In the genomic region with DNA sequence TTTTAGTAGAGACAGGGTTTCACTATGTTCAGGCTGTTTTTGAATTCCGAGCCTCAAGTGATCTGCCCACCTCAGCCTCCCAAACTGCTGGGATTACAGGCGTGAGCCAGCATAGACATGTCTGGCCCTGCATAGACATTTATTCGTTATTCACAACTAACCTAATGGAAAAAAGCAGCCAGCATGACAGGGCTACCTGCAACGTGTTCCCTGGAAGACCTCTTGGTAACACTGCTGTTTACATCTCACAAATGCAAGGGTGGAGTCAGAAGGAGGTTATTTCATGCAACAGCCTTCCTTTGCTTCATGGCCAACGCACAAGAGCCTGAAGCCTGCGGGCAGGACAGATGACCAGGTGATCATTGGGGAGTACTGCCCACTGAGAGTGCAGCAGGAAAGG, we compare ENCODE assay signal across 15 cellular contexts. TPM values are rescaled to one million over a fixed set of nuclear protein-coding genes. Genes with fewer than 3 reads are reported as not detected.
A peak's percentile ranks its signal among the peaks of the same experiment; 100 is the strongest.
DNase-seq lines count a peak whose midpoint lies in the region; TF ChIP-seq lines count a peak whose summit lies in the region.
"Had no signal": no experiment of that assay in that cellular context is flagged by ENCODE, and none has a peak within 500 bp of the region (broad histone marks: within the 10 kb centered on the region; RNA-seq: fewer than 3 reads in every experiment).

No MANE protein-coding gene starts in this region.

- H3K9me3 ChIP-seq in breast epithelium (no peaks in the 10 kb centered on the region), hepatocyte (ENCODE audit: low read depth) (no peaks in the 10 kb centered on the region), uterus (no peaks in the 10 kb centered on the region)
- H3K9me3 ChIP-seq: BE2C, HAP-1 had no signal

- POLR2A ChIA-PET in MCF 10A (lab: Yijun Ruan, JAX): interaction anchor here (0.7 kb wide), 1 partner anchor 721 kb away, joined by 3 read pairs; no protein-coding TSS in a partner anchor
- POLR2A ChIA-PET in activated CD4-positive, alpha-beta T cell treated with anti-CD3 and anti-CD28 coated beads, Interleukin-2, amount 10 ng/mL, durations not matched to agents 7 days and 5 days (lab: Charles Lee): no interaction called here

- H3K27ac Mint-ChIP-seq in MCF 10A (ENCODE audit: low read depth, unreplicated experiment): peak overlapping the region; percentile 12
- H3K27ac Mint-ChIP-seq in activated CD4-positive, alpha-beta T cell treated with anti-CD3 and anti-CD28 coated beads, Interleukin-2, amount 10 ng/mL, durations not matched to agents 7 days and 5 days: no peak overlapping the region
- H3K27ac Mint-ChIP-seq: CD4-positive, CD25-positive, alpha-beta regulatory T cell; CD8-positive, alpha-beta memory T cell had no signal

- DNase-seq in MCF 10A (ENCODE audit: unreplicated experiment): no peak
- no peak for DNase-seq in breast epithelium (ENCODE audit: low spot score in 2 of 2)
- peak; percentile 85 for DNase-seq in epithelial cell of esophagus (ENCODE audit: low read depth)
- DNase-seq in hepatocyte (ENCODE audit: low spot score): no peak
- DNase-seq in A172 (ENCODE audit: low spot score): no peak
- DNase-seq in uterus: no peak
- DNase-seq in activated CD4-positive, alpha-beta T cell treated with anti-CD3 and anti-CD28 coated beads, Interleukin-2, amount 10 ng/mL, durations not matched to agents 7 days and 5 days: no peak
- DNase-seq: ACHN; BE2C; C1 segment of cervical spinal cord; Caco-2; CD4-positive, CD25-positive, alpha-beta regulatory T cell; CD8-positive, alpha-beta memory T cell; GM23248 had no signal

- TF ChIP-seq POLR2A in breast epithelium (IDR thresholded peaks at IDR 0.05) (no peak), uterus (IDR thresholded peaks at IDR 0.05) (no peak)

- H4K20me1 ChIP-seq in hepatocyte (ENCODE audit: insufficient read depth, poor library complexity, severe bottlenecking): no peaks in the 10 kb centered on the region

- peaks cover 83% of the 10 kb centered on the region for H3K79me2 ChIP-seq in hepatocyte

- no peaks in the 10 kb centered on the region for H3K4me1 ChIP-seq in breast epithelium
- H3K4me1 ChIP-seq in hepatocyte (ENCODE audit: insufficient read depth): peaks cover 9% of the 10 kb centered on the region
- no peaks in the 10 kb centered on the region for H3K4me1 ChIP-seq in uterus
- H3K4me1 ChIP-seq: BE2C, Caco-2, HAP-1 had no signal

- H3K4me1 Mint-ChIP-seq in MCF 10A (ENCODE audit: insufficient read depth, unreplicated experiment): peaks cover 12% of the 10 kb centered on the region
- peaks cover 49% of the 10 kb centered on the region for H3K4me1 Mint-ChIP-seq in activated CD4-positive, alpha-beta T cell treated with anti-CD3 and anti-CD28 coated beads, Interleukin-2, amount 10 ng/mL, durations not matched to agents 7 days and 5 days

- intact Hi-C loops in MCF 10A (cut with micrococcal nuclease) (no loop called here), breast epithelium (cut with DNase I; ENCODE audit: low total_unique reads) (no loop called here), uterus (cut with DNase I; ENCODE audit: low total_unique reads) (no loop called here)

- no peaks in the 10 kb centered on the region for H3K27me3 Mint-ChIP-seq in MCF 10A (ENCODE audit: insufficient read depth, unreplicated experiment)
- peaks cover 10% of the 10 kb centered on the region for H3K27me3 Mint-ChIP-seq in activated CD4-positive, alpha-beta T cell treated with anti-CD3 and anti-CD28 coated beads, Interleukin-2, amount 10 ng/mL, durations not matched to agents 7 days and 5 days

- no peaks in the 10 kb centered on the region for H3K27me3 ChIP-seq in breast epithelium
- H3K27me3 ChIP-seq in hepatocyte: no peaks in the 10 kb centered on the region
- no peaks in the 10 kb centered on the region for H3K27me3 ChIP-seq in uterus

- H3K4me3 Mint-ChIP-seq in MCF 10A (ENCODE audit: unreplicated experiment): no peak overlapping the region
- no peak overlapping the region for H3K4me3 Mint-ChIP-seq in activated CD4-positive, alpha-beta T cell treated with anti-CD3 and anti-CD28 coated beads, Interleukin-2, amount 10 ng/mL, durations not matched to agents 7 days and 5 days
- H3K4me3 Mint-ChIP-seq: CD4-positive, CD25-positive, alpha-beta regulatory T cell; CD8-positive, alpha-beta memory T cell had no signal

- no TSS peak for BruUV-seq in MCF 10A (replicated peaks; lab: Mats Ljungman, UMichigan)

- H3K27ac ChIP-seq in breast epithelium: no peak overlapping the region
- peak overlapping the region; percentile 71 for H3K27ac ChIP-seq in hepatocyte
- no peak overlapping the region for H3K27ac ChIP-seq in uterus
- H3K27ac ChIP-seq: GM23248 had no signal

- H3K36me3 Mint-ChIP-seq in MCF 10A (ENCODE audit: insufficient read depth, unreplicated experiment): no peaks in the 10 kb centered on the region
- H3K36me3 Mint-ChIP-seq in activated CD4-positive, alpha-beta T cell treated with anti-CD3 and anti-CD28 coated beads, Interleukin-2, amount 10 ng/mL, durations not matched to agents 7 days and 5 days (ENCODE audit: low read depth): peaks cover 19% of the 10 kb centered on the region
- H3K36me3 Mint-ChIP-seq: CD4-positive, CD25-positive, alpha-beta regulatory T cell had no signal

- 90% methylated on average over 6 of the region's 6 CpGs for whole genome bisulfite sequencing in hepatocyte (ENCODE audit: low lambda C conversion rate, missing lambda C conversion rate)

- H3K36me3 ChIP-seq in breast epithelium (no peaks in the 10 kb centered on the region), hepatocyte (replicated peaks; ENCODE audit: insufficient read depth, low read depth) (no peaks in the 10 kb centered on the region), uterus (no peaks in the 10 kb centered on the region)
- H3K36me3 ChIP-seq: BE2C, HAP-1 had no signal

- no peak overlapping the region for H3K4me3 ChIP-seq in breast epithelium
- H3K4me3 ChIP-seq in epithelial cell of esophagus (ENCODE audit: low read length): no peak overlapping the region
- no peak overlapping the region for H3K4me3 ChIP-seq in hepatocyte
- H3K4me3 ChIP-seq in uterus: no peak overlapping the region
- H3K4me3 ChIP-seq: GM23248, HAP-1 had no signal

- no peak overlapping the region for H2AFZ ChIP-seq in hepatocyte
- H2AFZ ChIP-seq: GM23248 had no signal

- CTCF ChIA-PET in MCF 10A (lab: Yijun Ruan, JAX): no interaction called here
- CTCF ChIA-PET in activated CD4-positive, alpha-beta T cell treated with anti-CD3 and anti-CD28 coated beads, Interleukin-2, amount 10 ng/mL, durations not matched to agents 7 days and 5 days (lab: Charles Lee): no interaction called here

- H3K9me3 Mint-ChIP-seq in MCF 10A (ENCODE audit: unreplicated experiment): no peaks in the 10 kb centered on the region
- peaks cover 11% of the 10 kb centered on the region for H3K9me3 Mint-ChIP-seq in activated CD4-positive, alpha-beta T cell treated with anti-CD3 and anti-CD28 coated beads, Interleukin-2, amount 10 ng/mL, durations not matched to agents 7 days and 5 days
- H3K9me3 Mint-ChIP-seq: CD8-positive, alpha-beta memory T cell had no signal

- H3K9me2 ChIP-seq in hepatocyte (replicated peaks; ENCODE audit: insufficient read depth): no peaks in the 10 kb centered on the region

- H3K4me2 ChIP-seq in hepatocyte: no peak overlapping the region

- TF ChIP-seq CTCF in MCF 10A (IDR thresholded peaks at IDR 0.05; ENCODE audit: unreplicated experiment): no peak
- TF ChIP-seq CTCF in breast epithelium (IDR thresholded peaks at IDR 0.05): no peak
- TF ChIP-seq CTCF in epithelial cell of esophagus (IDR thresholded peaks at IDR 0.05; ENCODE audit: insufficient read depth, low read depth, low read length, missing control alignments): no peak
- TF ChIP-seq CTCF in hepatocyte (IDR thresholded peaks at IDR 0.05; ENCODE audit: poor library complexity): no peak
- TF ChIP-seq CTCF in uterus (IDR thresholded peaks at IDR 0.05): no peak

RNA-seq across cellular contexts. Expression of a gene that starts 9.2 kb away (rescaled TPM):
- total RNA-seq in MCF 10A (2022) (176 and 231 TPM in 2 replicates), breast epithelium (10 to 100 TPM in 2 of 3 donors, 1 to 10 TPM in 1; 1.8 to 44.6 (median 11.9) TPM), hepatocyte (153 and 186 TPM in 2 replicates), uterus (10 to 100 TPM in 1 of 4 donors, 1 to 10 TPM in 2, under 1 TPM in 1; 0.26 to 62.1 (median 6.7) TPM)
- 394 and 427 TPM in 2 replicates for polyA plus RNA-seq in hepatocyte
- 266 and 429 TPM in 2 replicates for total RNA-seq in A172 (2014; rRNA removed; shearing (Covaris generic))
- 1 to 10 TPM; 4.4 to 4.8 TPM for total RNA-seq in activated CD4-positive, alpha-beta T cell treated with anti-CD3 and anti-CD28 coated beads, Interleukin-2, amount 10 ng/mL, durations not matched to agents 7 days and 5 days
